35 cellular contexts compared by ENCODE assay signal in genomic region chr4:11271263-11271662, GRCh38.
"Had no signal": no experiment of that assay in that cellular context is flagged by ENCODE, and none has a peak within 500 bp of the region (broad histone marks: within the 10 kb centered on the region; RNA-seq: fewer than 3 reads in every experiment).

No MANE protein-coding gene starts in this region.

- H3K36me3 ChIP-seq: brain microvascular endothelial cell, esophagus muscularis mucosa, gastrocnemius medialis, heart left ventricle, WERI-Rb-1 had no signal

- ATAC-seq: activated CD4-positive, CD25-positive, alpha-beta regulatory T cell treated with anti-CD3 and anti-CD28 coated beads, Interleukin-2, amount 50 U/mL, for 24 hours; activated CD8-positive, alpha-beta T cell treated with anti-CD3 and anti-CD28 coated beads for 36 hours; activated T-cell treated with anti-CD3 and anti-CD28 coated beads, Interleukin-2, amount 50 U/mL, for 4 hours; effector memory CD8-positive, alpha-beta T cell; foreskin keratinocyte; gastrocnemius medialis; heart left ventricle; T-helper 17 cell had no signal

- H3K4me1 ChIP-seq: esophagus muscularis mucosa, foreskin keratinocyte, gastrocnemius medialis, heart left ventricle had no signal

- H3K36me3 Mint-ChIP-seq: activated naive CD8-positive, alpha-beta T cell had no signal

- H3K27ac Mint-ChIP-seq: activated B cell treated with CpG ODN at 0.5 μM for 24 hours; activated CD8-positive, alpha-beta T cell treated with anti-CD3 and anti-CD28 coated beads for 36 hours; activated naive CD8-positive, alpha-beta T cell; activated T-helper 1 cell treated with anti-CD3 and anti-CD28 coated beads, Interleukin-12 subunit alpha, Interleukin-12 subunit beta, Interleukin-2, Interleukin-4 antibody, amounts not matched to agents 30 ng/mL and 10 ng/mL and 1 ng/mL, durations not matched to agents 14 hours and 24 hours and 36 hours; activated T-helper 2 cell treated with anti-CD3 and anti-CD28 coated beads, Interferon-gamma antibody, Interleukin-2, Interleukin-4, amounts not matched to agents 10 μg/mL and 5 μg/mL and 100 μg/mL, durations not matched to agents 14 hours and 24 hours and 36 hours; effector memory CD8-positive, alpha-beta T cell; T-helper 17 cell; T-helper 2 cell treated with Interferon-gamma antibody and Interleukin-4, amounts not matched to agents 5 μg/mL and 100 μg/mL, for 36 hours had no signal

- H3K4me1 Mint-ChIP-seq: activated B cell treated with CpG ODN at 0.5 μM for 24 hours; central memory CD8-positive, alpha-beta T cell; T-helper 17 cell had no signal

- H3K4me3 ChIP-seq: esophagus muscularis mucosa, gastrocnemius medialis, heart left ventricle had no signal

- H3K27me3 ChIP-seq: brain microvascular endothelial cell, esophagus muscularis mucosa, foreskin keratinocyte, gastrocnemius medialis, heart left ventricle had no signal

- FAIRE-seq: astrocyte, bronchial epithelial cell had no signal

- H3K27ac ChIP-seq: brain microvascular endothelial cell, esophagus muscularis mucosa, foreskin keratinocyte, gastrocnemius medialis, heart left ventricle, WERI-Rb-1 had no signal

- DNase-seq: activated B cell treated with CpG ODN at 0.5 μM for 24 hours; activated CD4-positive, alpha-beta T cell treated with anti-CD3 and anti-CD28 coated beads for 48 hours; activated CD4-positive, alpha-beta T cell treated with anti-CD3 and anti-CD28 coated beads, Interleukin-2, amount 50 U/mL, for 1 hour; activated CD4-positive, alpha-beta T cell treated with anti-CD3 and anti-CD28 coated beads, Interleukin-2, amount 50 U/mL, for 48 hours; activated CD8-positive, alpha-beta memory T cell treated with anti-CD3 and anti-CD28 coated beads for 24 hours; activated CD8-positive, alpha-beta T cell treated with anti-CD3 and anti-CD28 coated beads for 36 hours; activated gamma-delta T cell; activated naive CD4-positive, alpha-beta T cell treated with anti-CD3 and anti-CD28 coated beads, Interleukin-2, amount 50 U/mL, for 16 hours; activated naive CD4-positive, alpha-beta T cell treated with Interleukin-2 at 50 U/mL for 16 hours; activated T-cell treated with anti-CD3 and anti-CD28 coated beads, Interleukin-2, amount 50 U/mL, for 4 hours; amniotic stem cell; anterior cingulate cortex; brain microvascular endothelial cell; cortex of kidney; dermis blood vessel endothelial cell; effector CD4-positive, alpha-beta T cell; effector memory CD8-positive, alpha-beta T cell; erythroblast; foreskin keratinocyte; gastrocnemius medialis; glutamatergic neuron; heart left ventricle; T-helper 1 cell; T-helper 17 cell; T1000; WERI-Rb-1 had no signal

- H3K9me3 ChIP-seq: esophagus muscularis mucosa, gastrocnemius medialis had no signal

- H3K9me3 Mint-ChIP-seq: T-helper 2 cell treated with Interferon-gamma antibody and Interleukin-4, amounts not matched to agents 5 μg/mL and 100 μg/mL, for 36 hours had no signal

- H3K4me3 Mint-ChIP-seq: activated B cell treated with CpG ODN at 0.5 μM for 24 hours; activated CD8-positive, alpha-beta T cell treated with anti-CD3 and anti-CD28 coated beads for 36 hours; activated naive CD8-positive, alpha-beta T cell; activated T-cell treated with anti-CD3 and anti-CD28 coated beads, Interleukin-2, amount 50 U/mL, for 4 hours; activated T-helper 1 cell treated with anti-CD3 and anti-CD28 coated beads, Interleukin-12 subunit alpha, Interleukin-12 subunit beta, Interleukin-2, Interleukin-4 antibody, amounts not matched to agents 30 ng/mL and 10 ng/mL and 1 ng/mL, durations not matched to agents 14 hours and 24 hours and 36 hours; central memory CD8-positive, alpha-beta T cell; effector memory CD8-positive, alpha-beta T cell; T-helper 17 cell; T-helper 2 cell treated with Interferon-gamma antibody and Interleukin-4, amounts not matched to agents 5 μg/mL and 100 μg/mL, for 36 hours had no signal

- H3K27me3 Mint-ChIP-seq: central memory CD8-positive, alpha-beta T cell; effector memory CD8-positive, alpha-beta T cell; T-helper 17 cell had no signal
